In genomic region chr2:103365071-103365470, GRCh38 we compare ENCODE assay signal across 23 cellular contexts.
"Had no signal": no experiment of that assay in that cellular context is flagged by ENCODE, and none has a peak within 500 bp of the region (broad histone marks: within the 10 kb centered on the region; RNA-seq: fewer than 3 reads in every experiment).

No MANE protein-coding gene starts in this region.

- H3K4me3 ChIP-seq: SJSA1 had no signal

- ATAC-seq: T-cell had no signal

- FAIRE-seq: HTR-8/SVneo, RCC 7860 had no signal

- H3K27ac Mint-ChIP-seq: T-cell had no signal

- H3K27ac ChIP-seq: HL-60, KMS-11, SJSA1 had no signal

- H3K4me2 ChIP-seq: KMS-11, SK-N-SH had no signal

- H3K36me3 ChIP-seq: SJSA1 had no signal

- H3K4me1 Mint-ChIP-seq: T-cell had no signal

- H3K9ac ChIP-seq: KMS-11, SK-N-SH had no signal

- DNase-seq: Kasumi-1, MM.1S, NCI-H1092 treated with DMSO at 0.1 percent for 48 hours, NCI-H1436, NCI-H187, NCI-H2029, NCI-H226, NCI-H446, NCI-H510A, NCI-H524 treated with DMSO at 0.1 percent for 48 hours, NCI-H69, NCI-H774, Right ventricle myocardium superior, RPMI8226, SIG-M5, SK-N-SH, SW 1271, T-cell had no signal

- H3K9me3 ChIP-seq: SJSA1, SK-N-SH had no signal

- H3K27me3 ChIP-seq: SJSA1 had no signal

- H3K27me3 Mint-ChIP-seq: T-cell had no signal

- H3K4me3 Mint-ChIP-seq: T-cell had no signal

- H3K4me1 ChIP-seq: SJSA1 had no signal

- H3K36me3 Mint-ChIP-seq: T-cell had no signal
